ENCODE assay signal across 4 cellular contexts in genomic region chr15:74037171-74038117, GRCh38.
TF ChIP-seq lines count a peak whose summit lies in the region.

No MANE protein-coding gene starts in this region.

TF ChIP-seq in SK-N-SH, 30 proteins besides CTCF, POLR2A, EP300 and RAD21:
- no peak for TF ChIP-seq NFIC (IDR thresholded peaks at IDR 0.05; ENCODE audit: borderline replicate concordance)
- TF ChIP-seq GATA2 (CRISPR knock-in tag; IDR thresholded peaks at IDR 0.05) = no peak
- TF ChIP-seq ELF1 (IDR thresholded peaks at IDR 0.05) = no peak
- TF ChIP-seq MEF2A (IDR thresholded peaks at IDR 0.05; ENCODE audit: borderline replicate concordance, low read depth) = no peak
- TF ChIP-seq TAF1 (IDR thresholded peaks at IDR 0.05; ENCODE audit: borderline replicate concordance, low read depth, low read length) = no peak
- TF ChIP-seq POLR2AphosphoS5 (IDR thresholded peaks at IDR 0.05; ENCODE audit: low read depth, low read length) = no peak
- no peak for TF ChIP-seq YY1 (IDR thresholded peaks at IDR 0.05; ENCODE audit: low read depth)
- TF ChIP-seq USF1 (IDR thresholded peaks at IDR 0.05; ENCODE audit: borderline replicate concordance, low read depth) = no peak
- TF ChIP-seq FOXM1 (IDR thresholded peaks at IDR 0.05; ENCODE audit: low read depth) = no peak
- no peak for TF ChIP-seq FOXJ3 (CRISPR knock-in tag; IDR thresholded peaks at IDR 0.05)
- no peak for TF ChIP-seq MAX (IDR thresholded peaks at IDR 0.05; ENCODE audit: low read depth)
- no peak for TF ChIP-seq IRF3 (IDR thresholded peaks at IDR 0.05; ENCODE audit: low read depth, low read length)

TF ChIP-seq in SK-N-SH treated with all-trans-retinoic acid at 6 μM for 48 hours, 23 proteins besides CTCF, POLR2A, EP300 and RAD21:
- no peak for TF ChIP-seq ZFP3 (CRISPR knock-in tag; IDR thresholded peaks at IDR 0.05)
- TF ChIP-seq BACH2 (CRISPR knock-in tag; IDR thresholded peaks at IDR 0.05; ENCODE audit: borderline replicate concordance) = no peak
- TF ChIP-seq ARNTL (CRISPR knock-in tag; IDR thresholded peaks at IDR 0.05; ENCODE audit: borderline replicate concordance, low read depth) = no peak
- TF ChIP-seq TSHZ2 (CRISPR knock-in tag; IDR thresholded peaks at IDR 0.05) = no peak
- no peak for TF ChIP-seq TOX (CRISPR knock-in tag; IDR thresholded peaks at IDR 0.05; ENCODE audit: borderline replicate concordance)
- TF ChIP-seq CREB5 (CRISPR knock-in tag; IDR thresholded peaks at IDR 0.05; ENCODE audit: low read depth) = no peak
- no peak for TF ChIP-seq CSDC2 (CRISPR knock-in tag; IDR thresholded peaks at IDR 0.05)
- TF ChIP-seq ZC3H10 (CRISPR knock-in tag; IDR thresholded peaks at IDR 0.05) = no peak
- TF ChIP-seq POU6F1 (CRISPR knock-in tag; IDR thresholded peaks at IDR 0.05; ENCODE audit: borderline replicate concordance, low read depth) = no peak
TF ChIP-seq in SK-N-SH treated with all-trans-retinoic acid at 6 μM for 48 hours: peak in this region for 0.

TF ChIP-seq in GM23338, 12 proteins besides CTCF, POLR2A, EP300 and RAD21 (continues in another document):
- no peak for TF ChIP-seq ETS1 (IDR thresholded peaks at IDR 0.05)
- no peak for TF ChIP-seq STAT1 (IDR thresholded peaks at IDR 0.05; ENCODE audit: unreplicated experiment)
- no peak for TF ChIP-seq EZH2 (IDR thresholded peaks at IDR 0.05; ENCODE audit: low read depth, unreplicated experiment)
- TF ChIP-seq CREB1 (CRISPR knock-in tag; IDR thresholded peaks at IDR 0.05; ENCODE audit: low read depth) = no peak
- TF ChIP-seq ZNF114 (CRISPR knock-in tag; IDR thresholded peaks at IDR 0.05) = no peak
- no peak for TF ChIP-seq NANOG (IDR thresholded peaks at IDR 0.05; ENCODE audit: borderline replicate concordance)
- no peak for TF ChIP-seq JUNB (IDR thresholded peaks at IDR 0.05; ENCODE audit: unreplicated experiment)
- no peak for TF ChIP-seq ZNF331 (CRISPR knock-in tag; IDR thresholded peaks at IDR 0.05; ENCODE audit: low read depth)
- no peak for TF ChIP-seq REST (IDR thresholded peaks at IDR 0.05; ENCODE audit: unreplicated experiment)
- TF ChIP-seq POLR2AphosphoS5 (IDR thresholded peaks at IDR 0.05; ENCODE audit: low read depth) = no peak
- no peak for TF ChIP-seq EZH2phosphoT487 (IDR thresholded peaks at IDR 0.05; ENCODE audit: unreplicated experiment)

TF ChIP-seq in GM12878, 131 proteins besides CTCF, POLR2A, EP300 and RAD21 (continues in another document):
- TF ChIP-seq YBX1 (IDR thresholded peaks at IDR 0.05) (no peak), PAX5 (IDR thresholded peaks at IDR 0.05; ENCODE audit: borderline replicate concordance, low read depth, low read length) (no peak), FOS (IDR thresholded peaks at IDR 0.05; ENCODE audit: borderline replicate concordance, extremely low read depth, insufficient read length) (no peak), CEBPZ (IDR thresholded peaks at IDR 0.05; ENCODE audit: low read depth, low read length) (no peak), PBX3 (IDR thresholded peaks at IDR 0.05; ENCODE audit: insufficient replicate concordance, low read depth, low read length) (no peak), TCF3 (IDR thresholded peaks at IDR 0.05; ENCODE audit: borderline replicate concordance, insufficient read depth, low read depth, low read length) (no peak), PKNOX1 (IDR thresholded peaks at IDR 0.05) (no peak), CEBPB (IDR thresholded peaks at IDR 0.05; ENCODE audit: borderline replicate concordance in 1 of 2, low read depth in 2 of 2, low read length in 2 of 2) (no peak), E4F1 (IDR thresholded peaks at IDR 0.05; ENCODE audit: borderline replicate concordance, partially characterized antibody) (no peak), CREB1 (IDR thresholded peaks at IDR 0.05; ENCODE audit: low read depth) (no peak), IRF3 (IDR thresholded peaks at IDR 0.05) (no peak), ZBTB40 (IDR thresholded peaks at IDR 0.05; ENCODE audit: borderline replicate concordance) (no peak), MTA2 (IDR thresholded peaks at IDR 0.05; ENCODE audit: low read depth) (no peak), SKIL (IDR thresholded peaks at IDR 0.05; ENCODE audit: low read depth, poor library complexity, severe bottlenecking) (no peak), HDGF (IDR thresholded peaks at IDR 0.05) (no peak), ZNF592 (IDR thresholded peaks at IDR 0.05) (no peak), NFXL1 (IDR thresholded peaks at IDR 0.05; ENCODE audit: borderline replicate concordance) (no peak)
